In genomic region chr17:57104461-57105175, GRCh38 we compare ENCODE assay signal across 1 cellular context.
TF ChIP-seq lines count a peak whose summit lies in the region.

No MANE protein-coding gene starts in this region.

TF ChIP-seq in H1, 55 proteins besides CTCF, POLR2A, EP300 and RAD21:
- TF ChIP-seq TEAD4 (IDR thresholded peaks at IDR 0.05; ENCODE audit: low read depth, low read length) = no peak
- no peak for TF ChIP-seq CEBPB (IDR thresholded peaks at IDR 0.05; ENCODE audit: low read depth, low read length)
- TF ChIP-seq BRCA1 (IDR thresholded peaks at IDR 0.05; ENCODE audit: low read depth, low read length) = no peak
- TF ChIP-seq GTF2F1 (IDR thresholded peaks at IDR 0.05; ENCODE audit: borderline replicate concordance, low read depth, low read length) = no peak
- no peak for TF ChIP-seq JUND (IDR thresholded peaks at IDR 0.05; ENCODE audit: low read length)
- TF ChIP-seq USF2 (IDR thresholded peaks at IDR 0.05; ENCODE audit: low read length) = no peak
- TF ChIP-seq FOSL1 (IDR thresholded peaks at IDR 0.05; ENCODE audit: insufficient read depth, low read depth, low read length) = no peak
- no peak for TF ChIP-seq TAF7 (optimal IDR thresholded peaks at IDR 0.05; ENCODE audit: borderline replicate concordance, low read depth, low read length)
